ENCODE assay signal across 8 cellular contexts in genomic region chr17:42422412-42422957, GRCh38. TPM values are rescaled to one million over a fixed set of nuclear protein-coding genes. Genes with fewer than 3 reads are reported as not detected.
A peak's percentile ranks its signal among the peaks of the same experiment; 100 is the strongest.
DNase-seq lines count a peak whose midpoint lies in the region; ATAC-seq and TF ChIP-seq lines count a peak whose summit lies in the region.

No MANE protein-coding gene starts in this region.

- TSS peak; percentile 88 for BruUV-seq in MCF 10A (replicated peaks; lab: Mats Ljungman, UMichigan)

- peak overlapping the region; percentile 96 for H3K4me3 Mint-ChIP-seq in MCF 10A (ENCODE audit: unreplicated experiment)
- H3K4me3 Mint-ChIP-seq in stimulated activated naive B cell treated with anti-CD40 and anti-IgM and Interleukin-4, amounts not matched to agents 10 μg/mL and 1 μg/mL and 100 μg/mL, for 72 hours: peak overlapping the region; percentile 84 to 85

- CTCF ChIA-PET in GM10248 (lab: Yijun Ruan, JAX): interaction anchor here (1.2 to 2.4 kb wide), 11 partner anchors 9 to 200 kb away, joined by 3 to 9 read pairs (median 4); no protein-coding TSS in a partner anchor
- CTCF ChIA-PET in MCF 10A (lab: Yijun Ruan, JAX): interaction anchor here (0.6 to 3.5 kb wide), 9 partner anchors 13 to 104 kb away, joined by 3 to 18 read pairs (median 5); no protein-coding TSS in a partner anchor

- intact Hi-C loops in MCF 10A (cut with micrococcal nuclease) (loop anchor here (5.0 kb wide), 2 partner anchors 35 to 100 kb away; partner anchors contain the start of gene STAT3), left colon (cut with DNase I, micrococcal nuclease) (loop anchor here in 1 of 2 donors (10.0 kb wide), 1 partner anchor 102 kb away; no protein-coding TSS in a partner anchor)

- H3K27me3 Mint-ChIP-seq in MCF 10A (ENCODE audit: insufficient read depth, unreplicated experiment): no peaks in the 10 kb centered on the region
- H3K27me3 Mint-ChIP-seq in stimulated activated naive B cell treated with anti-CD40 and anti-IgM and Interleukin-4, amounts not matched to agents 10 μg/mL and 1 μg/mL and 100 μg/mL, for 72 hours: peaks cover 30 to 53% of the 10 kb centered on the region in 2 donors

- H3K36me3 Mint-ChIP-seq in MCF 10A (ENCODE audit: insufficient read depth, unreplicated experiment): peaks cover 13% of the 10 kb centered on the region
- no peaks in the 10 kb centered on the region for H3K36me3 Mint-ChIP-seq in stimulated activated naive B cell treated with anti-CD40 and anti-IgM and Interleukin-4, amounts not matched to agents 10 μg/mL and 1 μg/mL and 100 μg/mL, for 72 hours

- peaks cover 20% of the 10 kb centered on the region for H3K4me1 Mint-ChIP-seq in MCF 10A (ENCODE audit: insufficient read depth, unreplicated experiment)
- H3K4me1 Mint-ChIP-seq in stimulated activated naive B cell treated with anti-CD40 and anti-IgM and Interleukin-4, amounts not matched to agents 10 μg/mL and 1 μg/mL and 100 μg/mL, for 72 hours: peaks cover 17 to 36% of the 10 kb centered on the region in 2 donors

- peak overlapping the region; percentile 88 for H3K27ac Mint-ChIP-seq in MCF 10A (ENCODE audit: low read depth, unreplicated experiment)
- peak overlapping the region; percentile 78 for H3K27ac Mint-ChIP-seq in stimulated activated naive B cell treated with anti-CD40 and anti-IgM and Interleukin-4, amounts not matched to agents 10 μg/mL and 1 μg/mL and 100 μg/mL, for 72 hours

- TF ChIP-seq CTCF in GM10248 (IDR thresholded peaks at IDR 0.05; ENCODE audit: control extremely low read depth, extremely low read depth, low read depth, missing control alignments) (no peak), MCF 10A (IDR thresholded peaks at IDR 0.05; ENCODE audit: unreplicated experiment) (no peak)

- peak; percentile 39 for DNase-seq in GM10248 (ENCODE audit: extremely low spot score)
- DNase-seq in RPMI8226: peak; percentile 63
- peak; percentile 59 for DNase-seq in MCF 10A (ENCODE audit: unreplicated experiment)
- peak; percentile 33 to 47 for DNase-seq in left colon
- no peak for DNase-seq in stimulated activated naive B cell treated with anti-CD40 and anti-IgM and Interleukin-4, amounts not matched to agents 10 μg/mL and 1 μg/mL and 100 μg/mL, for 72 hours
- no peak for DNase-seq in NCI-H1092 (lab: John Stamatoyannopoulos, UW)
- DNase-seq in foreskin melanocyte: no peak

- peak; percentile 66 for ATAC-seq in left colon
- ATAC-seq in stimulated activated naive B cell treated with anti-CD40 and anti-IgM and Interleukin-4, amounts not matched to agents 10 μg/mL and 1 μg/mL and 100 μg/mL, for 72 hours (replicated peaks): peak; percentile 65 to 75
- no peak for ATAC-seq in GM21576 (IDR thresholded peaks at IDR 0.05; ENCODE audit: unreplicated experiment)

- POLR2A ChIA-PET in GM10248 (lab: Yijun Ruan, JAX): no interaction called here
- POLR2A ChIA-PET in MCF 10A (lab: Yijun Ruan, JAX): interaction anchor here (0.5 to 10.2 kb wide), 44 partner anchors 10 to 734 kb away, joined by 3 to 273 read pairs (median 4); partner anchors contain the start of genes CNP, DNAJC7, JUP and NAGLU

- H3K9me3 Mint-ChIP-seq in MCF 10A (ENCODE audit: unreplicated experiment): no peaks in the 10 kb centered on the region
- H3K9me3 Mint-ChIP-seq in stimulated activated naive B cell treated with anti-CD40 and anti-IgM and Interleukin-4, amounts not matched to agents 10 μg/mL and 1 μg/mL and 100 μg/mL, for 72 hours: no peaks in the 10 kb centered on the region

RNA-seq across cellular contexts. Expression of gene CAVIN1, which starts 0.6 kb away (rescaled TPM):
- total RNA-seq in MCF 10A (2022) (137 and 143 TPM in 2 replicates), left colon (10 to 100 TPM; 21.9 to 62.0 TPM)

RNA-seq across cellular contexts. Expression of gene STAT3, which starts 34.2 kb away (rescaled TPM):
- 89.2 and 115 TPM in 2 replicates for total RNA-seq in MCF 10A (2022)
- total RNA-seq in left colon: 100 to 1,000 TPM; 150 to 212 TPM

RNA-seq across cellular contexts. Expression of gene ATP6V0A1, which starts 36.2 kb away (rescaled TPM):
- 56.0 and 60.5 TPM in 2 replicates for total RNA-seq in MCF 10A (2022)
- total RNA-seq in left colon: 10 to 100 TPM; 92.6 to 96.2 TPM

Comparison
In these comparisons a context has a peak if more than half of its experiments do, and no peak if none do; other contexts are left out.
1. DNase-seq: peak in GM10248 (single experiment), RPMI8226 (single experiment), MCF 10A (single experiment) and left colon (2 of 2); none in stimulated activated naive B cell treated with anti-CD40 and anti-IgM and Interleukin-4, amounts not matched to agents 10 μg/mL and 1 μg/mL and 100 μg/mL, for 72 hours (single experiment), NCI-H1092 (single experiment) and foreskin melanocyte (single experiment).